In genomic region chr6:133837801-133838349, GRCh38 we compare ENCODE assay signal across 1 cellular context.
TF ChIP-seq lines count a peak whose summit lies in the region.

No MANE protein-coding gene starts in this region.

TF ChIP-seq in K562, 482 proteins besides CTCF, POLR2A, EP300 and RAD21 (continued from another document):
- TF ChIP-seq SRSF1 (IDR thresholded peaks at IDR 0.05; ENCODE audit: low read depth, low read length) (no peak), SMC3 (conservative IDR thresholded peaks at IDR 0.05; ENCODE audit: insufficient read depth, low read depth, low read length) (peak; percentile 76), ATF7 (IDR thresholded peaks at IDR 0.05) (peak; percentile 42; the same call in 1 of the 2 replicates), TAF9B (IDR thresholded peaks at IDR 0.05; ENCODE audit: partially characterized antibody) (no peak), RCOR1 (IDR thresholded peaks at IDR 0.05; ENCODE audit: borderline replicate concordance in 1 of 2, low read depth in 2 of 2, low read length in 2 of 2) (peak in 1 of 2 experiments; percentile 20; a peak in 1 of 4 replicates), UBTF (IDR thresholded peaks at IDR 0.05; ENCODE audit: borderline replicate concordance in 1 of 2, low read depth in 2 of 2, low read length in 2 of 2) (peak in 1 of 2 experiments; percentile 27; a peak in 1 of 4 replicates), XRCC5 (IDR thresholded peaks at IDR 0.05; ENCODE audit: low read depth, low read length) (peak; percentile 82), CTBP1 (IDR thresholded peaks at IDR 0.05; ENCODE audit: borderline replicate concordance) (peak; percentile 76), ZNF282 (CRISPR knock-in tag; IDR thresholded peaks at IDR 0.05) (no peak), KDM1A (IDR thresholded peaks at IDR 0.05) (0 out of 4 replicates have a peak, but pooled peaks of 1 of the 2 experiments have one; percentile 18), HDAC2 (IDR thresholded peaks at IDR 0.05) (no peak), RBFOX2 (IDR thresholded peaks at IDR 0.05; ENCODE audit: low read depth, low read length) (0 out of 2 replicates have a peak, but pooled peaks have one; percentile 29), ZNF143 (CRISPR knock-in tag; IDR thresholded peaks at IDR 0.05) (peak; percentile 74), BCOR (IDR thresholded peaks at IDR 0.05) (no peak), HMGN3 (IDR thresholded peaks at IDR 0.05; ENCODE audit: borderline replicate concordance, extremely low read depth, insufficient read length, low read depth, low read length) (peak; percentile 61), MTA3 (IDR thresholded peaks at IDR 0.05; ENCODE audit: borderline replicate concordance) (peak; percentile 56; the same call in 1 of the 2 replicates), L3MBTL2 (IDR thresholded peaks at IDR 0.05) (peak; percentile 47), KAT2B (IDR thresholded peaks at IDR 0.05; ENCODE audit: low read depth, low read length) (peak; percentile 58), SLC30A9 (CRISPR knock-in tag; IDR thresholded peaks at IDR 0.05) (no peak), NRF1 (conservative IDR thresholded peaks at IDR 0.05 in 1 of 2, IDR thresholded peaks at IDR 0.05 in 1 of 2) (peak; percentile 47; a peak in 3 of 4 replicates), DIDO1 (tag; IDR thresholded peaks at IDR 0.05; ENCODE audit: low read depth) (0 out of 2 replicates have a peak, but pooled peaks have one; percentile 52), MAZ (CRISPR knock-in tag; conservative IDR thresholded peaks at IDR 0.05 in 1 of 2, IDR thresholded peaks at IDR 0.05 in 1 of 2) (peak; percentile 25 to 82; a peak in 2 of 4 replicates), ZEB2 (IDR thresholded peaks at IDR 0.05) (0 out of 2 replicates have a peak, but pooled peaks have one; percentile 65), ZNF766 (CRISPR knock-in tag; conservative IDR thresholded peaks at IDR 0.05) (no peak), TFAP4 (CRISPR knock-in tag; IDR thresholded peaks at IDR 0.05; ENCODE audit: borderline replicate concordance) (peak; percentile 42; the same call in 1 of the 2 replicates)
TF ChIP-seq in K562: peak in this region for 26.
